17 cellular contexts compared by ENCODE assay signal in genomic region chr4:174380699-174381098, GRCh38.
DNase-seq lines count a peak whose midpoint lies in the region; ATAC-seq, FAIRE-seq and TF ChIP-seq lines count a peak whose summit lies in the region.
"Had no signal": no experiment of that assay in that cellular context is flagged by ENCODE, and none has a peak within 500 bp of the region (broad histone marks: within the 10 kb centered on the region; RNA-seq: fewer than 3 reads in every experiment).

No MANE protein-coding gene starts in this region.

- TF ChIP-seq POLR2A in A549 (IDR thresholded peaks at IDR 0.05; ENCODE audit: low read length) = no peak

- DNase-seq in A549 (ENCODE audit: low read depth in 1 of 2, low spot score in 1 of 2) (no peak), endodermal cell (no peak), mesendoderm (peak; percentile 16), DMS79 treated with DMSO at 0.1 percent for 48 hours (lab: John Stamatoyannopoulos, UW) (no peak), GM10266 (ENCODE audit: extremely low spot score) (no peak), COLO829 (ENCODE audit: low spot score) (no peak)
- DNase-seq in activated T-helper 1 cell treated with anti-CD3 and anti-CD28 coated beads, Interleukin-12 subunit alpha, Interleukin-12 subunit beta, Interleukin-2, Interleukin-4 antibody, amounts not matched to agents 30 ng/mL and 10 ng/mL and 1 ng/mL, durations not matched to agents 14 hours and 24 hours and 36 hours (ENCODE audit: low spot score) = no peak
- DNase-seq: AML-193; CD8-positive, alpha-beta memory T cell; DMS153; DND-41; GF-D8; Kasumi-1 had no signal

- H3K27me3 Mint-ChIP-seq in endodermal cell (ENCODE audit: insufficient read depth) = no peaks in the 10 kb centered on the region
- peaks cover 6% of the 10 kb centered on the region for H3K27me3 Mint-ChIP-seq in activated T-helper 1 cell treated with anti-CD3 and anti-CD28 coated beads, Interleukin-12 subunit alpha, Interleukin-12 subunit beta, Interleukin-2, Interleukin-4 antibody, amounts not matched to agents 30 ng/mL and 10 ng/mL and 1 ng/mL, durations not matched to agents 14 hours and 24 hours and 36 hours (ENCODE audit: insufficient read depth)

- 0 out of 3 replicates have a peak, but pooled peaks cover 3% of the 10 kb centered on the region for H3K9me3 ChIP-seq in A549
- peaks cover 12% of the 10 kb centered on the region; the same call in 1 of the 2 replicates for H3K9me3 ChIP-seq in HUES48 (ENCODE audit: control insufficient read depth, insufficient read depth, low read length)
- no peaks in the 10 kb centered on the region for H3K9me3 ChIP-seq in endodermal cell (ENCODE audit: control insufficient read depth, low read length)
- H3K9me3 ChIP-seq: BLaER1 had no signal

- H3K36me3 Mint-ChIP-seq in endodermal cell (ENCODE audit: low read depth) = no peaks in the 10 kb centered on the region
- H3K36me3 Mint-ChIP-seq in activated T-helper 1 cell treated with anti-CD3 and anti-CD28 coated beads, Interleukin-12 subunit alpha, Interleukin-12 subunit beta, Interleukin-2, Interleukin-4 antibody, amounts not matched to agents 30 ng/mL and 10 ng/mL and 1 ng/mL, durations not matched to agents 14 hours and 24 hours and 36 hours (ENCODE audit: low read depth) = no peaks in the 10 kb centered on the region
- H3K36me3 Mint-ChIP-seq: CD8-positive, alpha-beta memory T cell had no signal

- H2BK5ac ChIP-seq in mesendoderm (ENCODE audit: low read length) = no peak overlapping the region

- FAIRE-seq in A549 (lab: Jason Lieb, UNC) = no peak
- FAIRE-seq: H54, K562 had no signal

- peak overlapping the region; percentile 22 for H3K56ac ChIP-seq in mesendoderm (ENCODE audit: low read length)

- no peak overlapping the region for H4K8ac ChIP-seq in mesendoderm (ENCODE audit: low read depth, low read length)

- POLR2A ChIA-PET in A549 (lab: Yijun Ruan, JAX) = no interaction called here

- H3K9me3 Mint-ChIP-seq in endodermal cell = peaks cover 5% of the 10 kb centered on the region
- no peaks in the 10 kb centered on the region for H3K9me3 Mint-ChIP-seq in activated T-helper 1 cell treated with anti-CD3 and anti-CD28 coated beads, Interleukin-12 subunit alpha, Interleukin-12 subunit beta, Interleukin-2, Interleukin-4 antibody, amounts not matched to agents 30 ng/mL and 10 ng/mL and 1 ng/mL, durations not matched to agents 14 hours and 24 hours and 36 hours
- H3K9me3 Mint-ChIP-seq: CD8-positive, alpha-beta memory T cell had no signal

- H3K27ac ChIP-seq in A549 (peak overlapping the region; percentile 11 to 72; a peak in 4 of 6 replicates), HUES48 (ENCODE audit: low read depth, low read length) (peak overlapping the region; percentile 71), endodermal cell (ENCODE audit: low read depth, low read length) (no peak overlapping the region), mesendoderm (ENCODE audit: low read depth, low read length) (peak overlapping the region; percentile 2)
- H3K27ac ChIP-seq: BLaER1 had no signal

- H3K36me3 ChIP-seq in HUES48 (ENCODE audit: control insufficient read depth, insufficient read depth, low read length) (no peaks in the 10 kb centered on the region), endodermal cell (ENCODE audit: control insufficient read depth, insufficient read depth, low read length) (no peaks in the 10 kb centered on the region), mesendoderm (ENCODE audit: control insufficient read depth, insufficient read depth, low read length) (no peaks in the 10 kb centered on the region)
- H3K36me3 ChIP-seq: BLaER1 had no signal

- 86% methylated on average over 8 of the region's 8 CpGs for WGBS in A549 (ENCODE audit: missing lambda C conversion rate)
- 77 to 82% methylated on average over 4 to 8 of the region's 8 CpGs for WGBS in endodermal cell (ENCODE audit: insufficient coverage in 1 of 2, insufficient read length in 1 of 2), 2 experiments
- WGBS in mesendoderm (ENCODE audit: extremely low coverage, insufficient coverage, low lambda C conversion rate) = no CpG with 5 or more reads among the region's 8 CpGs

- H3K4me3 ChIP-seq in A549 (no peak overlapping the region), HUES48 (ENCODE audit: low read depth, low read length) (no peak overlapping the region), endodermal cell (ENCODE audit: low read length) (peak overlapping the region; percentile 53), mesendoderm (ENCODE audit: low read length) (no peak overlapping the region)
- H3K4me3 ChIP-seq: BLaER1, K562 had no signal

- H3K4me1 ChIP-seq in A549 (peaks cover 37% of the 10 kb centered on the region), HUES48 (ENCODE audit: control insufficient read depth, insufficient read depth, low read length) (peaks cover 31% of the 10 kb centered on the region), endodermal cell (ENCODE audit: control insufficient read depth, insufficient read depth, low read length) (no peaks in the 10 kb centered on the region), mesendoderm (ENCODE audit: control insufficient read depth, low read depth, low read length) (no peaks in the 10 kb centered on the region)
- H3K4me1 ChIP-seq: BLaER1 had no signal

- TF ChIP-seq RAD21 in A549 (conservative IDR thresholded peaks at IDR 0.05 in 1 of 2, IDR thresholded peaks at IDR 0.05 in 1 of 2) = no peak

- H3K9ac ChIP-seq in HUES48 (ENCODE audit: low read depth, low read length) (no peak overlapping the region), endodermal cell (ENCODE audit: extremely low read depth, low read length, poor library complexity, severe bottlenecking) (no peak overlapping the region), mesendoderm (ENCODE audit: low read length) (no peak overlapping the region)
- H3K9ac ChIP-seq: BLaER1 had no signal

- peak overlapping the region; percentile 83 for H3K27ac Mint-ChIP-seq in endodermal cell
- no peak overlapping the region for H3K27ac Mint-ChIP-seq in activated T-helper 1 cell treated with anti-CD3 and anti-CD28 coated beads, Interleukin-12 subunit alpha, Interleukin-12 subunit beta, Interleukin-2, Interleukin-4 antibody, amounts not matched to agents 30 ng/mL and 10 ng/mL and 1 ng/mL, durations not matched to agents 14 hours and 24 hours and 36 hours
- H3K27ac Mint-ChIP-seq: CD8-positive, alpha-beta memory T cell had no signal

- H3K4me1 Mint-ChIP-seq in endodermal cell = peaks cover 38% of the 10 kb centered on the region
- H3K4me1 Mint-ChIP-seq in activated T-helper 1 cell treated with anti-CD3 and anti-CD28 coated beads, Interleukin-12 subunit alpha, Interleukin-12 subunit beta, Interleukin-2, Interleukin-4 antibody, amounts not matched to agents 30 ng/mL and 10 ng/mL and 1 ng/mL, durations not matched to agents 14 hours and 24 hours and 36 hours (ENCODE audit: low read depth) = no peaks in the 10 kb centered on the region
- H3K4me1 Mint-ChIP-seq: CD8-positive, alpha-beta memory T cell had no signal

- H2AK5ac ChIP-seq in mesendoderm (ENCODE audit: low read length) = no peak overlapping the region

- no peak overlapping the region for H3K4me3 Mint-ChIP-seq in endodermal cell
- no peak overlapping the region for H3K4me3 Mint-ChIP-seq in activated T-helper 1 cell treated with anti-CD3 and anti-CD28 coated beads, Interleukin-12 subunit alpha, Interleukin-12 subunit beta, Interleukin-2, Interleukin-4 antibody, amounts not matched to agents 30 ng/mL and 10 ng/mL and 1 ng/mL, durations not matched to agents 14 hours and 24 hours and 36 hours
- H3K4me3 Mint-ChIP-seq: CD8-positive, alpha-beta memory T cell had no signal

- H3K27me3 ChIP-seq in HUES48 (ENCODE audit: control insufficient read depth, insufficient read depth, low read length) (no peaks in the 10 kb centered on the region), endodermal cell (ENCODE audit: control insufficient read depth, insufficient read depth, low read length, poor library complexity, severe bottlenecking) (no peaks in the 10 kb centered on the region), mesendoderm (ENCODE audit: insufficient read depth, low read length, poor library complexity) (no peaks in the 10 kb centered on the region)
- H3K27me3 ChIP-seq: BLaER1 had no signal

- H4K5ac ChIP-seq in mesendoderm (ENCODE audit: low read length) = no peak overlapping the region

- intact Hi-C loops in activated T-helper 1 cell treated with anti-CD3 and anti-CD28 coated beads, Interleukin-12 subunit alpha, Interleukin-12 subunit beta, Interleukin-2, Interleukin-4 antibody, amounts not matched to agents 30 ng/mL and 10 ng/mL and 1 ng/mL, durations not matched to agents 14 hours and 24 hours and 36 hours (cut with micrococcal nuclease) = no loop called here

- no peak overlapping the region for H2BK120ac ChIP-seq in mesendoderm (ENCODE audit: low read depth, low read length)

- no peak for TF ChIP-seq CTCF in A549 (IDR thresholded peaks at IDR 0.05)
- TF ChIP-seq CTCF in endodermal cell (conservative IDR thresholded peaks at IDR 0.05) = no peak
- no peak for TF ChIP-seq CTCF in GM10266 (IDR thresholded peaks at IDR 0.05; ENCODE audit: control insufficient read depth, insufficient read depth, low read depth, missing control alignments)

- no peak overlapping the region for H3K23ac ChIP-seq in mesendoderm (ENCODE audit: low read length)

- H3K4me2 ChIP-seq in A549 (no peak overlapping the region), mesendoderm (ENCODE audit: low read length) (no peak overlapping the region)
- H3K4me2 ChIP-seq: BLaER1 had no signal

- TF ChIP-seq EP300 in A549 (IDR thresholded peaks at IDR 0.05) = no peak

- CTCF ChIA-PET in A549 (lab: Yijun Ruan, JAX) = no interaction called here

- no peak overlapping the region for H2BK15ac ChIP-seq in mesendoderm (replicated peaks; ENCODE audit: low read depth)

- H3K18ac ChIP-seq in mesendoderm (ENCODE audit: low read length) = no peak overlapping the region

- ATAC-seq in A549 = no peak
- ATAC-seq: K562 had no signal

- no peaks in the 10 kb centered on the region for H3K79me2 ChIP-seq in mesendoderm (ENCODE audit: control insufficient read depth, insufficient read depth, low read length)

- no peaks in the 10 kb centered on the region for H3K79me1 ChIP-seq in mesendoderm (ENCODE audit: low read length)

- H3K4ac ChIP-seq in mesendoderm (ENCODE audit: low read depth, low read length) = no peak overlapping the region

TF ChIP-seq in A549, 52 proteins besides CTCF, POLR2A, EP300 and RAD21 (continues in another document):
- TF ChIP-seq KDM5A (IDR thresholded peaks at IDR 0.05) (no peak), KDM1A (IDR thresholded peaks at IDR 0.05; ENCODE audit: low read depth) (no peak), EHF (CRISPR knock-in tag; IDR thresholded peaks at IDR 0.05) (no peak), CHD4 (IDR thresholded peaks at IDR 0.05; ENCODE audit: borderline replicate concordance) (no peak), ZFP36 (IDR thresholded peaks at IDR 0.05; ENCODE audit: borderline replicate concordance, partially characterized antibody) (no peak), HOXB13 (CRISPR knock-in tag; IDR thresholded peaks at IDR 0.05; ENCODE audit: low read depth) (no peak), NR3C1 (IDR thresholded peaks at IDR 0.05) (no peak)
